1 cellular context compared by ENCODE assay signal in the genomic region with DNA sequence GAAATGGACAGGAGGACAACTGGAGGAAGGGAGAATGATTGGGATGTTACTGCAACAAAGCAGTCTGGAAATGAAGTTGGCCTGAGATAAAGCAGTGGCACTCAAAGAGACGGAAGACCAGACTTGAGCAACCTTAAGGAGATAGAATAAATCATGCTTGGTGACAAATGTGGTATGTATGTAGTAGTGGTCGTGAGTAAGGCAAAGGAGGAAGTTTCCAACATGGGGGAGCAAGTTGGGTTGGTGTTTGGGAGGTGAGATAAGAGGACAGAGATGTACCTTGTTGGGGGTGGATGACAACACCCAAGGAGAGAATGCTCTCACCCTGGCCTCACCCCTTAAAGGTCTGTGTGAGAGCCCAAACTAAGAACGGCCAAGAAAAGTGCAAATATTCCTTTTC.
TF ChIP-seq lines count a peak whose summit lies in the region.

No MANE protein-coding gene starts in this region.

TF ChIP-seq in WTC11, 78 proteins besides CTCF, POLR2A, EP300 and RAD21 (continued from another document):
- TF ChIP-seq ZNF138 (CRISPR knock-in tag; conservative IDR thresholded peaks at IDR 0.05) (no peak), EMX1 (CRISPR knock-in tag; IDR thresholded peaks at IDR 0.05) (no peak), FOXP1 (CRISPR knock-in tag; IDR thresholded peaks at IDR 0.05; ENCODE audit: borderline replicate concordance) (no peak), JUN (CRISPR knock-in tag; IDR thresholded peaks at IDR 0.05) (no peak), ESRRA (CRISPR knock-in tag; IDR thresholded peaks at IDR 0.05; ENCODE audit: borderline replicate concordance) (no peak), GTF2I (CRISPR knock-in tag; conservative IDR thresholded peaks at IDR 0.05) (no peak)
- TF ChIP-seq, protein P1, sequence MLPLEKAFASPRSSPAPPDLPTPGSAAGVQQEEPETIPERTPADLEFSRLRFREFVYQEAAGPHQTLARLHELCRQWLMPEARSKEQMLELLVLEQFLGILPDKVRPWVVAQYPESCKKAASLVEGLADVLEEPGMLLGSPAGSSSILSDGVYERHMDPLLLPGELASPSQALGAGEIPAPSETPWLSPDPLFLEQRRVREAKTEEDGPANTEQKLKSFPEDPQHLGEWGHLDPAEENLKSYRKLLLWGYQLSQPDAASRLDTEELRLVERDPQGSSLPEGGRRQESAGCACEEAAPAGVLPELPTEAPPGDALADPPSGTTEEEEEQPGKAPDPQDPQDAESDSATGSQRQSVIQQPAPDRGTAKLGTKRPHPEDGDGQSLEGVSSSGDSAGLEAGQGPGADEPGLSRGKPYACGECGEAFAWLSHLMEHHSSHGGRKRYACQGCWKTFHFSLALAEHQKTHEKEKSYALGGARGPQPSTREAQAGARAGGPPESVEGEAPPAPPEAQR (CRISPR knock-in tag; IDR thresholded peaks at IDR 0.05), result no peak
- TF ChIP-seq, protein P2, sequence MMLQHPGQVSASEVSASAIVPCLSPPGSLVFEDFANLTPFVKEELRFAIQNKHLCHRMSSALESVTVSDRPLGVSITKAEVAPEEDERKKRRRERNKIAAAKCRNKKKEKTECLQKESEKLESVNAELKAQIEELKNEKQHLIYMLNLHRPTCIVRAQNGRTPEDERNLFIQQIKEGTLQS (CRISPR knock-in tag; conservative IDR thresholded peaks at IDR 0.05), result no peak
- TF ChIP-seq, protein P3, sequence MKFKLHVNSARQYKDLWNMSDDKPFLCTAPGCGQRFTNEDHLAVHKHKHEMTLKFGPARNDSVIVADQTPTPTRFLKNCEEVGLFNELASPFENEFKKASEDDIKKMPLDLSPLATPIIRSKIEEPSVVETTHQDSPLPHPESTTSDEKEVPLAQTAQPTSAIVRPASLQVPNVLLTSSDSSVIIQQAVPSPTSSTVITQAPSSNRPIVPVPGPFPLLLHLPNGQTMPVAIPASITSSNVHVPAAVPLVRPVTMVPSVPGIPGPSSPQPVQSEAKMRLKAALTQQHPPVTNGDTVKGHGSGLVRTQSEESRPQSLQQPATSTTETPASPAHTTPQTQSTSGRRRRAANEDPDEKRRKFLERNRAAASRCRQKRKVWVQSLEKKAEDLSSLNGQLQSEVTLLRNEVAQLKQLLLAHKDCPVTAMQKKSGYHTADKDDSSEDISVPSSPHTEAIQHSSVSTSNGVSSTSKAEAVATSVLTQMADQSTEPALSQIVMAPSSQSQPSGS (CRISPR knock-in tag; IDR thresholded peaks at IDR 0.05; ENCODE audit: borderline replicate concordance, low read depth), result no peak
- TF ChIP-seq, protein P4, sequence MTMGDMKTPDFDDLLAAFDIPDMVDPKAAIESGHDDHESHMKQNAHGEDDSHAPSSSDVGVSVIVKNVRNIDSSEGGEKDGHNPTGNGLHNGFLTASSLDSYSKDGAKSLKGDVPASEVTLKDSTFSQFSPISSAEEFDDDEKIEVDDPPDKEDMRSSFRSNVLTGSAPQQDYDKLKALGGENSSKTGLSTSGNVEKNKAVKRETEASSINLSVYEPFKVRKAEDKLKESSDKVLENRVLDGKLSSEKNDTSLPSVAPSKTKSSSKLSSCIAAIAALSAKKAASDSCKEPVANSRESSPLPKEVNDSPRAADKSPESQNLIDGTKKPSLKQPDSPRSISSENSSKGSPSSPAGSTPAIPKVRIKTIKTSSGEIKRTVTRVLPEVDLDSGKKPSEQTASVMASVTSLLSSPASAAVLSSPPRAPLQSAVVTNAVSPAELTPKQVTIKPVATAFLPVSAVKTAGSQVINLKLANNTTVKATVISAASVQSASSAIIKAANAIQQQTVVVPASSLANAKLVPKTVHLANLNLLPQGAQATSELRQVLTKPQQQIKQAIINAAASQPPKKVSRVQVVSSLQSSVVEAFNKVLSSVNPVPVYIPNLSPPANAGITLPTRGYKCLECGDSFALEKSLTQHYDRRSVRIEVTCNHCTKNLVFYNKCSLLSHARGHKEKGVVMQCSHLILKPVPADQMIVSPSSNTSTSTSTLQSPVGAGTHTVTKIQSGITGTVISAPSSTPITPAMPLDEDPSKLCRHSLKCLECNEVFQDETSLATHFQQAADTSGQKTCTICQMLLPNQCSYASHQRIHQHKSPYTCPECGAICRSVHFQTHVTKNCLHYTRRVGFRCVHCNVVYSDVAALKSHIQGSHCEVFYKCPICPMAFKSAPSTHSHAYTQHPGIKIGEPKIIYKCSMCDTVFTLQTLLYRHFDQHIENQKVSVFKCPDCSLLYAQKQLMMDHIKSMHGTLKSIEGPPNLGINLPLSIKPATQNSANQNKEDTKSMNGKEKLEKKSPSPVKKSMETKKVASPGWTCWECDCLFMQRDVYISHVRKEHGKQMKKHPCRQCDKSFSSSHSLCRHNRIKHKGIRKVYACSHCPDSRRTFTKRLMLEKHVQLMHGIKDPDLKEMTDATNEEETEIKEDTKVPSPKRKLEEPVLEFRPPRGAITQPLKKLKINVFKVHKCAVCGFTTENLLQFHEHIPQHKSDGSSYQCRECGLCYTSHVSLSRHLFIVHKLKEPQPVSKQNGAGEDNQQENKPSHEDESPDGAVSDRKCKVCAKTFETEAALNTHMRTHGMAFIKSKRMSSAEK (CRISPR knock-in tag; IDR thresholded peaks at IDR 0.05; ENCODE audit: borderline replicate concordance), result no peak
- TF ChIP-seq, protein P5, sequence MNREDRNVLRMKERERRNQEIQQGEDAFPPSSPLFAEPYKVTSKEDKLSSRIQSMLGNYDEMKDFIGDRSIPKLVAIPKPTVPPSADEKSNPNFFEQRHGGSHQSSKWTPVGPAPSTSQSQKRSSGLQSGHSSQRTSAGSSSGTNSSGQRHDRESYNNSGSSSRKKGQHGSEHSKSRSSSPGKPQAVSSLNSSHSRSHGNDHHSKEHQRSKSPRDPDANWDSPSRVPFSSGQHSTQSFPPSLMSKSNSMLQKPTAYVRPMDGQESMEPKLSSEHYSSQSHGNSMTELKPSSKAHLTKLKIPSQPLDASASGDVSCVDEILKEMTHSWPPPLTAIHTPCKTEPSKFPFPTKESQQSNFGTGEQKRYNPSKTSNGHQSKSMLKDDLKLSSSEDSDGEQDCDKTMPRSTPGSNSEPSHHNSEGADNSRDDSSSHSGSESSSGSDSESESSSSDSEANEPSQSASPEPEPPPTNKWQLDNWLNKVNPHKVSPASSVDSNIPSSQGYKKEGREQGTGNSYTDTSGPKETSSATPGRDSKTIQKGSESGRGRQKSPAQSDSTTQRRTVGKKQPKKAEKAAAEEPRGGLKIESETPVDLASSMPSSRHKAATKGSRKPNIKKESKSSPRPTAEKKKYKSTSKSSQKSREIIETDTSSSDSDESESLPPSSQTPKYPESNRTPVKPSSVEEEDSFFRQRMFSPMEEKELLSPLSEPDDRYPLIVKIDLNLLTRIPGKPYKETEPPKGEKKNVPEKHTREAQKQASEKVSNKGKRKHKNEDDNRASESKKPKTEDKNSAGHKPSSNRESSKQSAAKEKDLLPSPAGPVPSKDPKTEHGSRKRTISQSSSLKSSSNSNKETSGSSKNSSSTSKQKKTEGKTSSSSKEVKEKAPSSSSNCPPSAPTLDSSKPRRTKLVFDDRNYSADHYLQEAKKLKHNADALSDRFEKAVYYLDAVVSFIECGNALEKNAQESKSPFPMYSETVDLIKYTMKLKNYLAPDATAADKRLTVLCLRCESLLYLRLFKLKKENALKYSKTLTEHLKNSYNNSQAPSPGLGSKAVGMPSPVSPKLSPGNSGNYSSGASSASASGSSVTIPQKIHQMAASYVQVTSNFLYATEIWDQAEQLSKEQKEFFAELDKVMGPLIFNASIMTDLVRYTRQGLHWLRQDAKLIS (CRISPR knock-in tag; IDR thresholded peaks at IDR 0.05; ENCODE audit: borderline replicate concordance), result no peak
